9 cellular contexts compared by ENCODE assay signal in genomic region chr15:27121672-27122071, GRCh38.
"Had no signal": no experiment of that assay in that cellular context is flagged by ENCODE, and none has a peak within 500 bp of the region (broad histone marks: within the 10 kb centered on the region; RNA-seq: fewer than 3 reads in every experiment).

No MANE protein-coding gene starts in this region.

- H3K9me3 ChIP-seq: HAP-1 had no signal

- H3K27ac Mint-ChIP-seq: GM23338, H9, HFFc6 had no signal

- H3K4me1 ChIP-seq: HAP-1 had no signal

- H2AFZ ChIP-seq: GM23248, GM23338 had no signal

- ATAC-seq: GM23338, HCT116 had no signal

- H3K4me3 ChIP-seq: GM23248, GM23338, HAP-1 had no signal

- H3K4me2 ChIP-seq: GM23338 had no signal

- H3K4me3 Mint-ChIP-seq: GM23338, H9, HFFc6 had no signal

- H3K9ac ChIP-seq: GM23248 had no signal

- H3K27ac ChIP-seq: GM23248 had no signal

- DNase-seq: GOT3, H7, H9, HCEC 1CT, HFFc6 had no signal

- H3K36me3 ChIP-seq: HAP-1 had no signal
